Comparison of ENCODE assay signal across 9 cellular contexts in the genomic region with DNA sequence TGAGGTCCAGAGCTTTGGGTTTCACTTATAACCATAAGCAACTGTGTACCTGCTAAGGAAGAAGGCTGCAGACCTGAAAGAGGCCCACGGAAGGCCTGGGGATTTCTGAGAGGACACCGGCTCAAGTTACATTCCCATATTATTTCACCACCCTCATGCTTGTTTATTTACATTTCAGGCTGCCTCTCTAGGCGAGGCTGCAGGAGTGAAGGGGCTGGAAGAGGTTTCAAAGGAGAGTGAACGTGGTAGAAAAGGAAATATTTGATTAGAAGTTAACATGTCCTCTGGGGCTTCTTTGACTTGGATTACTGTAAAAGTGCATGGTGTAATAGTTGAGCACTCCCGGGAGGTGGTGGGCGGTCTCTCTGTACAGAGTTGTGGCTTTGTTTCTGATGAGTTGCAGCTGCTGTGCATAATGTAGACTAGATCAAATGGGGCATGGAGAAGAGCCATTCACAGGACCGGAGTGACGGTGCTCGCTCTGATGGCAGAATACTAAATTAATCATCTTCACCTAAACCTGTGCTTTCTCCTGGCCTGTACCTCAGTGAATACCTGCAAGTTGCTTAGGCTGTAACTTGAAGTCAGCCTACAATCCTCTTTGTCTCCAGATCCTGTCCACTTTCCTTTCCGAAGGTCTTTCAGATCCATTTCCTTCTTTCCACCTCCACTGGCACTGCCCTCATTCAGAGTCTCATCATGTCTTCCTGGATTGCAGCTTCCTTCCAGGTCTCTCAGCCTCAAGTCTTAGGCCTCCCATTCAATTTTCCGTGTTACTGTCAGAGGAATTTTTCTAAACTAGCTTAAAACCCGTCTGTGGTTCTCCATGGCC. TPM values are rescaled to one million over a fixed set of nuclear protein-coding genes. Genes with fewer than 3 reads are reported as not detected.
DNase-seq lines count a peak whose midpoint lies in the region; ATAC-seq and TF ChIP-seq lines count a peak whose summit lies in the region.
"Had no signal": no experiment of that assay in that cellular context is flagged by ENCODE, and none has a peak within 500 bp of the region (broad histone marks: within the 10 kb centered on the region; RNA-seq: fewer than 3 reads in every experiment).

No MANE protein-coding gene starts in this region.

- TF ChIP-seq CTCF in Calu3 (IDR thresholded peaks at IDR 0.05; ENCODE audit: unreplicated experiment): no peak
- TF ChIP-seq CTCF in foreskin fibroblast (IDR thresholded peaks at IDR 0.05; ENCODE audit: low read depth, low read length): no peak

- H3K27ac Mint-ChIP-seq in Calu3 (ENCODE audit: unreplicated experiment): peak overlapping the region; percentile 15
- H3K27ac Mint-ChIP-seq: memory B cell had no signal

- H3K4me1 Mint-ChIP-seq in Calu3 (ENCODE audit: low read depth, unreplicated experiment): peaks cover 43% of the 10 kb centered on the region

- in situ Hi-C loops in KBM-7 (cut with MboI; ENCODE audit: low pct_unique_long_range_greater_than_20kb, low sequenced_read_pairs): no loop called here

- peaks cover 27% of the 10 kb centered on the region for H3K36me3 Mint-ChIP-seq in Calu3 (ENCODE audit: insufficient read depth, unreplicated experiment)
- H3K36me3 Mint-ChIP-seq: memory B cell had no signal

- DNase-seq in Calu3 (peak; percentile 49), KBM-7 (peak; percentile 46), T1000 (lab: John Stamatoyannopoulos, UW) (peak; percentile 66), foreskin fibroblast (peak; percentile 77 to 88), erythroblast (lab: John Stamatoyannopoulos, UW) (no peak), NAMALWA (ENCODE audit: low spot score) (no peak)
- DNase-seq in stimulated activated CD4-positive, alpha-beta T cell treated with anti-CD3 and anti-CD28 coated beads, Interleukin-2, amount 100 ng/mL, for 4 hours (ENCODE audit: low read depth): peak; percentile 39

- H3K9me3 Mint-ChIP-seq in Calu3 (ENCODE audit: low read depth, unreplicated experiment): no peaks in the 10 kb centered on the region
- H3K9me3 Mint-ChIP-seq: memory B cell had no signal

- no peak for ATAC-seq in GM18909 (IDR thresholded peaks at IDR 0.05; ENCODE audit: poor library complexity, unreplicated experiment)

- intact Hi-C loops in Calu3 (cut with micrococcal nuclease; ENCODE audit: unreplicated experiment): no loop called here

- no peak for TF ChIP-seq POLR2A in erythroblast (IDR thresholded peaks at IDR 0.05; ENCODE audit: low read length)

- no peak overlapping the region for H3K4me3 Mint-ChIP-seq in Calu3 (ENCODE audit: low read depth, unreplicated experiment)
- H3K4me3 Mint-ChIP-seq: memory B cell had no signal

- BruUV-seq in Calu3 (replicated peaks; lab: Mats Ljungman, UMichigan): no TSS peak

- H3K27me3 Mint-ChIP-seq in Calu3 (ENCODE audit: unreplicated experiment): no peaks in the 10 kb centered on the region

- CTCF ChIA-PET in Calu3 (lab: Charles Lee): interaction anchor here (1.7 kb wide), 1 partner anchor 13 kb away, joined by 8 read pairs; no protein-coding TSS in a partner anchor

- H3K4me3 ChIP-seq in foreskin fibroblast (ENCODE audit: low read depth in 1 of 2, low read length in 2 of 2): peak overlapping the region in 1 of 2 donors; percentile 25

RNA-seq across cellular contexts. Expression of gene CPD, which starts 1.9 kb away (rescaled TPM):
- total RNA-seq in Calu3 (2022): 79.0 and 82.9 TPM in 2 replicates

RNA-seq across cellular contexts. Expression of gene TMIGD1, which starts 43.0 kb away (rescaled TPM):
- not detected in 2 replicates for total RNA-seq in Calu3 (2022)

Comparison
In these comparisons a context has a peak if more than half of its experiments do, and no peak if none do; other contexts are left out.
1. DNase-seq: peak in Calu3 (single experiment), KBM-7 (single experiment), T1000 (single experiment), foreskin fibroblast (2 of 2) and stimulated activated CD4-positive, alpha-beta T cell treated with anti-CD3 and anti-CD28 coated beads, Interleukin-2, amount 100 ng/mL, for 4 hours (single experiment); none in erythroblast (0 of 2) and NAMALWA (single experiment).